ENCODE assay signal across 1 cellular context in the genomic region with DNA sequence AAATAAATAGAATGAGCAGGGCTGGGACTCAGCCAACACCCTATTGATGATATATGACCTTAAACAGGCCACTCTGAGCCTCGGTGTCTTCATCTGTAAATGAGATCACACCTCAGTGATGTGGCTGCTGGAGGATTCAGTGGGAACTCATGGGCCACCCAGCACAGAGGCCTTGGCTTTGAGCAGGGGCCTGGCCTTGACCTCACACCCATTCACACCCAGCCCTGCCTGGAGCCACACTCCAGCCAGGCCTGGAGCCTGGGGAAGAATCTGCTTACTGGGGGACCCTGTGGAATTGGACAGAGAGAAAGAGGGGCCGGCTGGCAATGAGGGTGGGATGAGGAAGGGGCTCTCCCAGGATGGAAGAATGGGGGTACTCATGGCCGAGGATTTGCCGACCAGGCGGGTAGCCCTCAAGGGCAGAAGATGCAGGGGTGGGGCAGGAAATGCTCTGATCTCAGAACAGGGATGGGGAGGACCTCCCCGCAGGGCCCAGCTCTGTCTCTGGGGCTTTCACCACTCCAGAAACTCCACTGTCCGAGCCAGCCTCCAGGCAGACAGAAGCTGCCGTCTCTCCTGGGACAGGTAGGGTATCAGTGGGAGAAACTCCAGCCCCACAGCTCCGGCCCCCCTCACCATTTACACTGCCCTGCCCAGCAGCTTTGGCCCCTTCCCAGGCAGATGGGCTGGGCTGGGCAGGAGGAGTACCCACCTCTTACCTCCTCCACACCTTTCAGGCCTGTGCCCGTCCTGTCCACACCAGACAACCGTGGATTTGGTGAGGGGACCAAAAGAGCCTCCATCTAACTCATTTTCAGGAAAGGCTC.
TF ChIP-seq lines count a peak whose summit lies in the region.

No MANE protein-coding gene starts in this region.

TF ChIP-seq in GM12878, 131 proteins besides CTCF, POLR2A, EP300 and RAD21 (continued from another document):
- TF ChIP-seq, protein P1, sequence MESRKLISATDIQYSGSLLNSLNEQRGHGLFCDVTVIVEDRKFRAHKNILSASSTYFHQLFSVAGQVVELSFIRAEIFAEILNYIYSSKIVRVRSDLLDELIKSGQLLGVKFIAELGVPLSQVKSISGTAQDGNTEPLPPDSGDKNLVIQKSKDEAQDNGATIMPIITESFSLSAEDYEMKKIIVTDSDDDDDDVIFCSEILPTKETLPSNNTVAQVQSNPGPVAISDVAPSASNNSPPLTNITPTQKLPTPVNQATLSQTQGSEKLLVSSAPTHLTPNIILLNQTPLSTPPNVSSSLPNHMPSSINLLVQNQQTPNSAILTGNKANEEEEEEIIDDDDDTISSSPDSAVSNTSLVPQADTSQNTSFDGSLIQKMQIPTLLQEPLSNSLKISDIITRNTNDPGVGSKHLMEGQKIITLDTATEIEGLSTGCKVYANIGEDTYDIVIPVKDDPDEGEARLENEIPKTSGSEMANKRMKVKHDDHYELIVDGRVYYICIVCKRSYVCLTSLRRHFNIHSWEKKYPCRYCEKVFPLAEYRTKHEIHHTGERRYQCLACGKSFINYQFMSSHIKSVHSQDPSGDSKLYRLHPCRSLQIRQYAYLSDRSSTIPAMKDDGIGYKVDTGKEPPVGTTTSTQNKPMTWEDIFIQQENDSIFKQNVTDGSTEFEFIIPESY (IDR thresholded peaks at IDR 0.05): no peak
- TF ChIP-seq, protein P2, sequence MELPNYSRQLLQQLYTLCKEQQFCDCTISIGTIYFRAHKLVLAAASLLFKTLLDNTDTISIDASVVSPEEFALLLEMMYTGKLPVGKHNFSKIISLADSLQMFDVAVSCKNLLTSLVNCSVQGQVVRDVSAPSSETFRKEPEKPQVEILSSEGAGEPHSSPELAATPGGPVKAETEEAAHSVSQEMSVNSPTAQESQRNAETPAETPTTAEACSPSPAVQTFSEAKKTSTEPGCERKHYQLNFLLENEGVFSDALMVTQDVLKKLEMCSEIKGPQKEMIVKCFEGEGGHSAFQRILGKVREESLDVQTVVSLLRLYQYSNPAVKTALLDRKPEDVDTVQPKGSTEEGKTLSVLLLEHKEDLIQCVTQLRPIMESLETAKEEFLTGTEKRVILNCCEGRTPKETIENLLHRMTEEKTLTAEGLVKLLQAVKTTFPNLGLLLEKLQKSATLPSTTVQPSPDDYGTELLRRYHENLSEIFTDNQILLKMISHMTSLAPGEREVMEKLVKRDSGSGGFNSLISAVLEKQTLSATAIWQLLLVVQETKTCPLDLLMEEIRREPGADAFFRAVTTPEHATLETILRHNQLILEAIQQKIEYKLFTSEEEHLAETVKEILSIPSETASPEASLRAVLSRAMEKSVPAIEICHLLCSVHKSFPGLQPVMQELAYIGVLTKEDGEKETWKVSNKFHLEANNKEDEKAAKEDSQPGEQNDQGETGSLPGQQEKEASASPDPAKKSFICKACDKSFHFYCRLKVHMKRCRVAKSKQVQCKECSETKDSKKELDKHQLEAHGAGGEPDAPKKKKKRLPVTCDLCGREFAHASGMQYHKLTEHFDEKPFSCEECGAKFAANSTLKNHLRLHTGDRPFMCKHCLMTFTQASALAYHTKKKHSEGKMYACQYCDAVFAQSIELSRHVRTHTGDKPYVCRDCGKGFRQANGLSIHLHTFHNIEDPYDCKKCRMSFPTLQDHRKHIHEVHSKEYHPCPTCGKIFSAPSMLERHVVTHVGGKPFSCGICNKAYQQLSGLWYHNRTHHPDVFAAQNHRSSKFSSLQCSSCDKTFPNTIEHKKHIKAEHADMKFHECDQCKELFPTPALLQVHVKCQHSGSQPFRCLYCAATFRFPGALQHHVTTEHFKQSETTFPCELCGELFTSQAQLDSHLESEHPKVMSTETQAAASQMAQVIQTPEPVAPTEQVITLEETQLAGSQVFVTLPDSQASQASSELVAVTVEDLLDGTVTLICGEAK (IDR thresholded peaks at IDR 0.05; ENCODE audit: borderline replicate concordance): no peak
- TF ChIP-seq BRCA1 (IDR thresholded peaks at IDR 0.05; ENCODE audit: low read depth, low read length) (no peak), ESRRA (IDR thresholded peaks at IDR 0.05; ENCODE audit: low read length) (no peak), CREM (IDR thresholded peaks at IDR 0.05; ENCODE audit: low read depth) (no peak), STAT3 (IDR thresholded peaks at IDR 0.05; ENCODE audit: low read depth, low read length) (no peak), IKZF2 (IDR thresholded peaks at IDR 0.05) (no peak), ZNF384 (IDR thresholded peaks at IDR 0.05; ENCODE audit: borderline replicate concordance, low read depth, low read length) (no peak), FOS (IDR thresholded peaks at IDR 0.05; ENCODE audit: borderline replicate concordance, extremely low read depth, insufficient read length) (no peak), ZZZ3 (IDR thresholded peaks at IDR 0.05; ENCODE audit: control insufficient read depth, insufficient read length, low read depth) (no peak), RAD51 (IDR thresholded peaks at IDR 0.05) (no peak), LARP7 (IDR thresholded peaks at IDR 0.05) (no peak), SPI1 (IDR thresholded peaks at IDR 0.05; ENCODE audit: borderline replicate concordance, insufficient read depth, low read depth, low read length) (no peak), NR2C1 (IDR thresholded peaks at IDR 0.05) (no peak), SUZ12 (IDR thresholded peaks at IDR 0.05; ENCODE audit: unreplicated experiment) (no peak)
- TF ChIP-seq, protein P3, sequence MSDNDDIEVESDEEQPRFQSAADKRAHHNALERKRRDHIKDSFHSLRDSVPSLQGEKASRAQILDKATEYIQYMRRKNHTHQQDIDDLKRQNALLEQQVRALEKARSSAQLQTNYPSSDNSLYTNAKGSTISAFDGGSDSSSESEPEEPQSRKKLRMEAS (IDR thresholded peaks at IDR 0.05; ENCODE audit: low read depth, low read length): no peak
TF ChIP-seq in GM12878: peak in this region for 0.
